In the genomic region with DNA sequence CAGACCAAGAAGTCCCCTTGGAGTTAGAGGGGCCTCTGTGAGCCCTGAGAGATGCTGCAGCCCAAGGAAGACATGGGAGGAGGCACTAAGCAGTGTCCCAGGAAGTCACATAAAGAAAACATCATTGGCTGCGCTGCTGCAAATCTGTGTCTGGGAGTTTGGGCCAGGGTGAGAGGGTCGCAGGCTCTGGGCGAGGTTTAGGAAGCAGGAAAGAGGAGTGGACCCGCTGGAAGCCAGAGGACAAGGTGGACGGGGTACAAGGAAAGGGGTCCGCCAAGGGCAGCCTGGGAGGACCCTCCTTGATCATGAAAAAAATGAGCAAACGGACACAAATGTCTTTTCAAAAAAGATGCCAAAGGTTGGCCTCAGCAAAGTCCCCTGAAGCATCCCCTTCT, we compare ENCODE assay signal across 1 cellular context.
TF ChIP-seq lines count a peak whose summit lies in the region.

No MANE protein-coding gene starts in this region.

TF ChIP-seq in IMR-90, 13 proteins besides CTCF, POLR2A, EP300 and RAD21:
- TF ChIP-seq MXI1 (IDR thresholded peaks at IDR 0.05; ENCODE audit: borderline replicate concordance, low read depth, low read length) (no peak), FOS (IDR thresholded peaks at IDR 0.05; ENCODE audit: low read depth, low read length) (no peak), MAZ (IDR thresholded peaks at IDR 0.05; ENCODE audit: borderline replicate concordance, low read depth, low read length) (no peak), MAFK (IDR thresholded peaks at IDR 0.05; ENCODE audit: low read depth, low read length) (no peak)
TF ChIP-seq in IMR-90: peak in this region for 0.
